Comparison of ENCODE assay signal across 9 cellular contexts in genomic region chr4:153518001-153518400, GRCh38. TPM values are rescaled to one million over a fixed set of nuclear protein-coding genes. Genes with fewer than 3 reads are reported as not detected.
A peak's percentile ranks its signal among the peaks of the same experiment; 100 is the strongest.
DNase-seq lines count a peak whose midpoint lies in the region; ATAC-seq and TF ChIP-seq lines count a peak whose summit lies in the region.
"Had no signal": no experiment of that assay in that cellular context is flagged by ENCODE, and none has a peak within 500 bp of the region (broad histone marks: within the 10 kb centered on the region; RNA-seq: fewer than 3 reads in every experiment).

No MANE protein-coding gene starts in this region.

- no peak overlapping the region for H3K18ac ChIP-seq in mesendoderm (ENCODE audit: low read length)

- no peak overlapping the region for H3K56ac ChIP-seq in mesendoderm (ENCODE audit: low read length)

- no CpG with 5 or more reads among the region's 8 CpGs for WGBS in mesendoderm (ENCODE audit: extremely low coverage, insufficient coverage, low lambda C conversion rate)

- no peak for DNase-seq in stimulated activated naive CD8-positive, alpha-beta T cell treated with anti-CD3 and anti-CD28 coated beads, Interleukin-15, Interleukin-2, amounts not matched to agents 100 U/mL and 50 U/mL, for 24 hours
- DNase-seq in mesendoderm (no peak), D341Med (ENCODE audit: low spot score) (no peak), NCI-H446 (lab: John Stamatoyannopoulos, UW) (no peak), SKM-1 treated with dmso at 0.1 percent for 144 hours (lab: John Stamatoyannopoulos, UW; ENCODE audit: unreplicated experiment) (no peak), NCI-H2081 (lab: John Stamatoyannopoulos, UW) (no peak)

- H3K79me2 ChIP-seq in mesendoderm (ENCODE audit: control insufficient read depth, insufficient read depth, low read length), result peaks cover 2% of the 10 kb centered on the region

- H3K27ac ChIP-seq in mesendoderm (ENCODE audit: low read depth, low read length), result no peak overlapping the region
- H3K27ac ChIP-seq: prostate gland had no signal

- no peak overlapping the region for H2BK15ac ChIP-seq in mesendoderm (replicated peaks; ENCODE audit: low read depth)

- no peak overlapping the region for H3K4me3 ChIP-seq in mesendoderm (ENCODE audit: low read length)
- H3K4me3 ChIP-seq: prostate gland had no signal

- no peak overlapping the region for H3K4me2 ChIP-seq in mesendoderm (ENCODE audit: low read length)

- peak overlapping the region; percentile 72 for H3K4me3 Mint-ChIP-seq in stimulated activated naive CD8-positive, alpha-beta T cell treated with anti-CD3 and anti-CD28 coated beads, Interleukin-15, Interleukin-2, amounts not matched to agents 100 ng/mL and 50 ng/mL, for 24 hours
- peak overlapping the region in 1 of 5 experiments; percentile 1 for H3K4me3 Mint-ChIP-seq in brain

- no peak overlapping the region for H3K23ac ChIP-seq in mesendoderm (ENCODE audit: low read length)

- H3K36me3 Mint-ChIP-seq in stimulated activated naive CD8-positive, alpha-beta T cell treated with anti-CD3 and anti-CD28 coated beads, Interleukin-15, Interleukin-2, amounts not matched to agents 100 ng/mL and 50 ng/mL, for 24 hours (ENCODE audit: low read depth), result peaks cover 50% of the 10 kb centered on the region
- H3K36me3 Mint-ChIP-seq in brain, result peaks cover 39% of the 10 kb centered on the region

- no peaks in the 10 kb centered on the region for H3K27me3 ChIP-seq in mesendoderm (ENCODE audit: insufficient read depth, low read length, poor library complexity)

- no peak overlapping the region for H3K9ac ChIP-seq in mesendoderm (ENCODE audit: low read length)

- no peak for TF ChIP-seq CTCF in brain (conservative IDR thresholded peaks at IDR 0.05)

- no peaks in the 10 kb centered on the region for H3K9me3 Mint-ChIP-seq in stimulated activated naive CD8-positive, alpha-beta T cell treated with anti-CD3 and anti-CD28 coated beads, Interleukin-15, Interleukin-2, amounts not matched to agents 100 ng/mL and 50 ng/mL, for 24 hours
- peaks cover 0 to 12% (median 8%) of the 10 kb centered on the region in 5 experiments for H3K9me3 Mint-ChIP-seq in brain

- peak overlapping the region; percentile 98 for H3K27ac Mint-ChIP-seq in stimulated activated naive CD8-positive, alpha-beta T cell treated with anti-CD3 and anti-CD28 coated beads, Interleukin-15, Interleukin-2, amounts not matched to agents 100 ng/mL and 50 ng/mL, for 24 hours
- H3K27ac Mint-ChIP-seq in brain, result peak overlapping the region in 3 of 5 experiments; percentile 61 to 80 (median 75)

- H3K4me1 ChIP-seq in mesendoderm (ENCODE audit: control insufficient read depth, low read depth, low read length), result peaks cover 12% of the 10 kb centered on the region
- H3K4me1 ChIP-seq: prostate gland had no signal

- H3K79me1 ChIP-seq in mesendoderm (ENCODE audit: low read length), result peaks cover 7% of the 10 kb centered on the region

- no peak overlapping the region for H4K5ac ChIP-seq in mesendoderm (ENCODE audit: low read length)

- no peak for ATAC-seq in stimulated activated naive CD8-positive, alpha-beta T cell treated with anti-CD3 and anti-CD28 coated beads, Interleukin-15, Interleukin-2, amounts not matched to agents 100 U/mL and 50 U/mL, for 24 hours

- peaks cover 86% of the 10 kb centered on the region for H3K4me1 Mint-ChIP-seq in stimulated activated naive CD8-positive, alpha-beta T cell treated with anti-CD3 and anti-CD28 coated beads, Interleukin-15, Interleukin-2, amounts not matched to agents 100 ng/mL and 50 ng/mL, for 24 hours (ENCODE audit: low read depth)
- peaks cover 79% of the 10 kb centered on the region for H3K4me1 Mint-ChIP-seq in brain

- peak overlapping the region; percentile 2 for H4K8ac ChIP-seq in mesendoderm (ENCODE audit: low read depth, low read length)

- no peak overlapping the region for H2AK5ac ChIP-seq in mesendoderm (ENCODE audit: low read length)

- no peaks in the 10 kb centered on the region for H3K36me3 ChIP-seq in mesendoderm (ENCODE audit: control insufficient read depth, insufficient read depth, low read length)
- H3K36me3 ChIP-seq: prostate gland had no signal

- no peak overlapping the region for H3K4ac ChIP-seq in mesendoderm (ENCODE audit: low read depth, low read length)

- no peaks in the 10 kb centered on the region for H3K27me3 Mint-ChIP-seq in stimulated activated naive CD8-positive, alpha-beta T cell treated with anti-CD3 and anti-CD28 coated beads, Interleukin-15, Interleukin-2, amounts not matched to agents 100 ng/mL and 50 ng/mL, for 24 hours
- no peaks in the 10 kb centered on the region for H3K27me3 Mint-ChIP-seq in brain

- no peak overlapping the region for H2BK120ac ChIP-seq in mesendoderm (ENCODE audit: low read depth, low read length)

- H2BK5ac ChIP-seq in mesendoderm (ENCODE audit: low read length), result no peak overlapping the region

RNA-seq across cellular contexts. Expression of gene TMEM131L, which starts 51.8 kb away (rescaled TPM):
- polyA plus RNA-seq in brain (ENCODE audit: insufficient read depth, low read depth, low replicate concordance), result 3.7 TPM
- polyA plus RNA-seq in mesendoderm (2013, experiment 1 of 2), result 16.9 TPM
- 17.2 TPM for polyA plus RNA-seq in mesendoderm (2013, experiment 2 of 2)
